In genomic region chr12:92064420-92064819, GRCh38 we compare ENCODE assay signal across 12 cellular contexts.
DNase-seq lines count a peak whose midpoint lies in the region; FAIRE-seq and TF ChIP-seq lines count a peak whose summit lies in the region.
"Had no signal": no experiment of that assay in that cellular context is flagged by ENCODE, and none has a peak within 500 bp of the region (broad histone marks: within the 10 kb centered on the region; RNA-seq: fewer than 3 reads in every experiment).

No MANE protein-coding gene starts in this region.

- TF ChIP-seq CTCF in sigmoid colon (IDR thresholded peaks at IDR 0.05) (no peak), kidney (IDR thresholded peaks at IDR 0.05; ENCODE audit: borderline replicate concordance, extremely low read depth, insufficient read depth) (no peak), SK-N-SH (IDR thresholded peaks at IDR 0.05) (no peak)

- CTCF ChIA-PET in SK-N-SH (lab: Yijun Ruan, JAX), result interaction anchor here (0.7 to 1.8 kb wide), 3 partner anchors 17 to 683 kb away, joined by 3 to 10 read pairs (median 4); no protein-coding TSS in a partner anchor

- POLR2A ChIA-PET in SK-N-SH (lab: Yijun Ruan, JAX), result interaction anchor here (1.2 kb wide), 1 partner anchor 81 kb away, joined by 4 read pairs; the partner anchor contains the start of gene BTG1

- TF ChIP-seq EP300 in sigmoid colon (IDR thresholded peaks at IDR 0.05) (no peak), SK-N-SH (IDR thresholded peaks at IDR 0.05; ENCODE audit: borderline replicate concordance in 1 of 2, low read depth in 1 of 2, low read length in 1 of 2) (peak in 1 of 2 experiments; percentile 28; a peak in 1 of 4 replicates)

- DNase-seq in NCI-H82 (lab: John Stamatoyannopoulos, UW) (peak; percentile 38), NCI-H82 treated with DMSO at 0.1 percent for 48 hours (lab: John Stamatoyannopoulos, UW; ENCODE audit: unreplicated experiment) (no peak), NCI-H345 (lab: John Stamatoyannopoulos, UW) (peak; percentile 79), sigmoid colon (no peak), AG08395 (ENCODE audit: low spot score) (no peak), kidney (no peak), SK-N-SH (no peak)
- DNase-seq: activated gamma-delta T cell treated with Interleukin-2 at 50 U/mL for 16 hours, NCI-H226, T1000 had no signal

- H3K27ac ChIP-seq in sigmoid colon, result peak overlapping the region; percentile 55 to 80 (median 69)
- no peak overlapping the region for H3K27ac ChIP-seq in kidney (ENCODE audit: low read depth in 2 of 2, low read length in 2 of 2)
- peak overlapping the region in 1 of 2 experiments; percentile 34; a peak in 1 of 4 replicates for H3K27ac ChIP-seq in SK-N-SH (ENCODE audit: low read depth in 2 of 2, low read length in 1 of 2)

- no peaks in the 10 kb centered on the region for H3K9me3 ChIP-seq in endocrine pancreas (ENCODE audit: control insufficient read depth, low read length)
- H3K9me3 ChIP-seq in sigmoid colon, result no peaks in the 10 kb centered on the region
- no peaks in the 10 kb centered on the region for H3K9me3 ChIP-seq in kidney (ENCODE audit: control insufficient read depth in 1 of 2, low read length in 2 of 2)
- no peaks in the 10 kb centered on the region for H3K9me3 ChIP-seq in SK-N-SH

- no peaks in the 10 kb centered on the region for H3K9me2 ChIP-seq in SK-N-SH

- intact Hi-C loops in sigmoid colon (cut with DNase I), result no loop called here
- intact Hi-C loops in kidney (cut with DNase I), result no loop called here

- FAIRE-seq in kidney (lab: Jason Lieb, UNC), result no peak
- FAIRE-seq: HTR-8/SVneo had no signal

- H3K4me2 ChIP-seq in SK-N-SH, result no peak overlapping the region

- no peaks in the 10 kb centered on the region for H3K36me3 ChIP-seq in endocrine pancreas (ENCODE audit: control insufficient read depth, insufficient read depth, low read length)
- H3K36me3 ChIP-seq in sigmoid colon, result no peaks in the 10 kb centered on the region
- H3K36me3 ChIP-seq in kidney (ENCODE audit: control insufficient read depth in 1 of 2, insufficient read depth in 2 of 2, low read length in 2 of 2), result no peaks in the 10 kb centered on the region
- H3K36me3 ChIP-seq in SK-N-SH (replicated peaks in 1 of 2; ENCODE audit: control insufficient read depth in 1 of 2, insufficient read depth in 2 of 2, low read length in 1 of 2), result no peaks in the 10 kb centered on the region

- TF ChIP-seq POLR2A in sigmoid colon (IDR thresholded peaks at IDR 0.05), result no peak

- H3K4me1 ChIP-seq in endocrine pancreas (ENCODE audit: control insufficient read depth, insufficient read depth, low read length) (peaks cover 32% of the 10 kb centered on the region), sigmoid colon (peaks cover 0 to 50% (median 47%) of the 10 kb centered on the region in 4 donors), kidney (ENCODE audit: control insufficient read depth in 1 of 2, insufficient read depth in 1 of 2, low read depth in 1 of 2, low read length in 2 of 2) (peaks cover under 1 to 4% of the 10 kb centered on the region in 2 donors), SK-N-SH (ENCODE audit: control insufficient read depth in 1 of 2, insufficient read depth in 2 of 2, low read depth in 1 of 2, low read length in 1 of 2) (peaks cover 9 to 18% of the 10 kb centered on the region in 2 experiments; a peak in 3 of 4 replicates)

- H3K79me2 ChIP-seq in SK-N-SH (ENCODE audit: insufficient read depth), result no peaks in the 10 kb centered on the region

- H3K27me3 ChIP-seq in endocrine pancreas (ENCODE audit: control insufficient read depth, insufficient read depth, low read length), result no peaks in the 10 kb centered on the region
- no peaks in the 10 kb centered on the region for H3K27me3 ChIP-seq in sigmoid colon
- H3K27me3 ChIP-seq in SK-N-SH (ENCODE audit: insufficient read depth), result no peaks in the 10 kb centered on the region

- peak overlapping the region; percentile 40 for H3K4me3 ChIP-seq in endocrine pancreas (ENCODE audit: control insufficient read depth, insufficient read depth, low read length)
- H3K4me3 ChIP-seq in sigmoid colon, result peak overlapping the region in 3 of 4 donors; percentile 17 to 28 (median 26)
- no peak overlapping the region for H3K4me3 ChIP-seq in kidney (ENCODE audit: low read length in 2 of 2)
- no peak overlapping the region for H3K4me3 ChIP-seq in SK-N-SH (ENCODE audit: low read depth in 2 of 2, low read length in 1 of 2)

- H4K20me1 ChIP-seq in SK-N-SH (ENCODE audit: insufficient read depth), result no peaks in the 10 kb centered on the region

- H3K9ac ChIP-seq in endocrine pancreas (ENCODE audit: control insufficient read depth, insufficient read depth, low read length), result no peak overlapping the region
- H3K9ac ChIP-seq in kidney (ENCODE audit: low read length in 2 of 2), result no peak overlapping the region
- no peak overlapping the region for H3K9ac ChIP-seq in SK-N-SH

- no peak overlapping the region for H2AFZ ChIP-seq in SK-N-SH (ENCODE audit: low read depth)

- TF ChIP-seq RAD21 in SK-N-SH (IDR thresholded peaks at IDR 0.05; ENCODE audit: low read length), result no peak

- WGBS in sigmoid colon, 2 donors, result 10 to 47% methylated on average over 1 of the region's 1 CpG
- 75% methylated on average over 1 of the region's 1 CpG for WGBS in SK-N-SH (ENCODE audit: low lambda C conversion rate)

- H3F3A ChIP-seq in SK-N-SH (replicated peaks; ENCODE audit: insufficient read depth), result peaks cover 5% of the 10 kb centered on the region

TF ChIP-seq in SK-N-SH, 30 proteins besides CTCF, POLR2A, EP300 and RAD21 (continues in another document):
- TF ChIP-seq REST (IDR thresholded peaks at IDR 0.05; ENCODE audit: low read depth, low read length), result no peak
- TF ChIP-seq CHD2 (IDR thresholded peaks at IDR 0.05; ENCODE audit: low read length, partially characterized antibody), result no peak
- no peak for TF ChIP-seq SMC3 (IDR thresholded peaks at IDR 0.05; ENCODE audit: low read depth, low read length)
- TF ChIP-seq FOXJ3 (CRISPR knock-in tag; IDR thresholded peaks at IDR 0.05), result no peak
- no peak for TF ChIP-seq JUND (IDR thresholded peaks at IDR 0.05)
- TF ChIP-seq EZH2phosphoT487 (IDR thresholded peaks at IDR 0.05; ENCODE audit: borderline replicate concordance, low read depth), result no peak
- TF ChIP-seq NFIC (IDR thresholded peaks at IDR 0.05; ENCODE audit: borderline replicate concordance), result no peak
- TF ChIP-seq FOXM1 (IDR thresholded peaks at IDR 0.05; ENCODE audit: low read depth), result no peak
- TF ChIP-seq USF1 (IDR thresholded peaks at IDR 0.05; ENCODE audit: borderline replicate concordance, low read depth), result no peak
- no peak for TF ChIP-seq GATA2 (CRISPR knock-in tag; IDR thresholded peaks at IDR 0.05)
- TF ChIP-seq PBX3 (IDR thresholded peaks at IDR 0.05), result no peak

Comparison
In these comparisons a context has a peak if more than half of its experiments do, and no peak if none do; other contexts are left out.
1. DNase-seq: peak in NCI-H82 (single experiment) and NCI-H345 (single experiment); none in NCI-H82 treated with DMSO at 0.1 percent for 48 hours (single experiment), sigmoid colon (single experiment), AG08395 (single experiment), kidney (single experiment) and SK-N-SH (single experiment).
2. H3K4me3 ChIP-seq: peak in endocrine pancreas (single experiment) and sigmoid colon (3 of 4); none in kidney (0 of 2) and SK-N-SH (0 of 2).
3. H3K27ac ChIP-seq: peak in sigmoid colon (4 of 4); none in kidney (0 of 2).